Comparison of ENCODE assay signal across 8 cellular contexts in the genomic region with DNA sequence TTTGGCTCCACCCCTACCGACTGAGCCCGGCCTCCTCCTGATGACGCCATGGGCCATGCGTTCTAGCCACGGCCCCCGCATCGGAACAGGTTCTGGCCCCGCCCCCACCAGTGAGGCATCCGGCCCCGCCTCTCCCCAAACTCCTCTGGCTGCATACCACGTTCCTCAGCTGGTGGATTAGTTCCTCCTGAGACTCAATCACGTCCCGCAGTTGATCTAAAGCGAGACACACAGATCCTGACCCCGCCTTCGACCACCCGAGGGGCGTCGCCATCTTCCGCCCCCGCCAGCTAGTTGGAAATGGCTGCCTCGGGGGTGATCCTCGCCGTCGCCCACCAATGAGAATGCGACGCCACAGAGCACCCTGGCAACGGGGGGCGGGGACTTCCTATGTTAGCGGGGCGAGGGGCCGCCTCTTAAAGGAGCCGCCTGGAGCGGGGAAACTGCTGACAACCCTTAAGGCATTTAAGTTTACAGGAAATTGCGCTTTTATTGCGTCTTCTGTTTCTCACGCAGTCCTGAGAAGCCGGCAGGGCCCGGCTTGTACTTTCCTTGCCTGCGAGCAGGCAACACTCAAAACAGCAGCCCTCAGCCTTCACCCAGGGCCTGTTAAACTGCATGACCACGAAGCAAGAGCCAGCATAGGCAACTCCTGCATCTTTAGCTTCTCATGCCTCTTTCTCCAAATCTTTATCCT. TPM values are rescaled to one million over a fixed set of nuclear protein-coding genes. Genes with fewer than 3 reads are reported as not detected.
A peak's percentile ranks its signal among the peaks of the same experiment; 100 is the strongest.
DNase-seq lines count a peak whose midpoint lies in the region; ATAC-seq and TF ChIP-seq lines count a peak whose summit lies in the region.

Gene SPATA24 (minus strand): TSS at position 303 of the 697 bp plus-strand sequence. CDS start 29 bp downstream, at position 274.

- H3K27ac ChIP-seq in colonic mucosa (peak within 1 kb of the TSS; percentile 87), layer of hippocampus (ENCODE audit: low read depth, low read length) (peak within 1 kb of the TSS; percentile 98)

- peak; percentile 87 for ATAC-seq in GM19324 (IDR thresholded peaks at IDR 0.05; ENCODE audit: low FRiP score, unreplicated experiment)
- peak; percentile 80 for ATAC-seq in HG03460 (IDR thresholded peaks at IDR 0.05; ENCODE audit: unreplicated experiment)

- H3K4me3 ChIP-seq in BJ (ENCODE audit: low read depth, low read length) (peak within 1 kb of the TSS; percentile 64), colonic mucosa (peak within 1 kb of the TSS; percentile 37)

- intact Hi-C loops in colonic mucosa (cut with DNase I): no loop called here

- DNase-seq in BJ (ENCODE audit: low read depth): peak; percentile 90
- peak; percentile 89 for DNase-seq in NCI-H524 treated with DMSO at 0.1 percent for 48 hours (lab: John Stamatoyannopoulos, UW)
- DNase-seq in activated CD4-positive, alpha-beta T cell treated with anti-CD3 and anti-CD28 coated beads for 48 hours: peak; percentile 99
- peak; percentile 98 for DNase-seq in colonic mucosa
- DNase-seq in stimulated activated CD4-positive, alpha-beta T cell treated with anti-CD3 and anti-CD28 coated beads, Interleukin-1b, Interleukin-23, amount 100 ng/mL, for 24 hours (ENCODE audit: low read depth in 4 of 4, low spot score in 1 of 4): peak; percentile 92 to 99 (median 94)

- POLR2A ChIA-PET in BJ (lab: Charles Lee): interaction anchor here (0.8 kb wide), 1 partner anchor 34 kb away, joined by 3 read pairs; no protein-coding TSS in a partner anchor

- H3K9me3 ChIP-seq in colonic mucosa: no peaks in the 10 kb centered on the region

- H3K4me1 ChIP-seq in colonic mucosa: no peaks in the 10 kb centered on the region

- H3K27me3 ChIP-seq in BJ (ENCODE audit: control insufficient read depth, insufficient read depth, low read length) (no peaks in the 10 kb centered on the region), colonic mucosa (no peaks in the 10 kb centered on the region), layer of hippocampus (ENCODE audit: control insufficient read depth, insufficient read depth, low read length) (no peaks in the 10 kb centered on the region)

- peak within 1 kb of the TSS; percentile 72 to 80 for H3K9ac ChIP-seq in colonic mucosa (ENCODE audit: low read depth in 2 of 2, low read length in 2 of 2)

- H3K36me3 ChIP-seq in BJ (ENCODE audit: control insufficient read depth, insufficient read depth, low read length) (no peaks in the 10 kb centered on the region), colonic mucosa (no peaks in the 10 kb centered on the region)

- CTCF ChIA-PET in BJ (lab: Yijun Ruan, JAX): interaction anchor here (0.9 to 2.7 kb wide), 5 partner anchors 9 to 110 kb away, joined by 3 to 8 read pairs (median 3); partner anchors contain the start of gene PROB1

- TF ChIP-seq CTCF in BJ (IDR thresholded peaks at IDR 0.05; ENCODE audit: insufficient read depth, low read depth, low read length): no peak
- TF ChIP-seq CTCF in colonic mucosa (IDR thresholded peaks at IDR 0.05): no peak

RNA-seq across cellular contexts. Expression of gene SPATA24, which starts in this region (rescaled TPM):
- 3.4 and 4.5 TPM in 2 replicates for polyA plus RNA-seq in BJ (2011; rRNA removed)
- polyA minus RNA-seq in BJ (2011; rRNA and poly(A)+ RNA removed): 0.57 and 2.3 TPM in 2 replicates
- total RNA-seq in colonic mucosa: 1 to 10 TPM; 2.9 to 3.9 TPM

Comparison
In these comparisons a context has a peak if more than half of its experiments do, and no peak if none do; other contexts are left out.
1. Peak in every context shown above with its lines: DNase-seq, ATAC-seq, H3K4me3 ChIP-seq and H3K27ac ChIP-seq.